Comparison of ENCODE assay signal across 8 cellular contexts in genomic region chr22:41300661-41301060, GRCh38.
A peak's percentile ranks its signal among the peaks of the same experiment; 100 is the strongest.
DNase-seq lines count a peak whose midpoint lies in the region.

No MANE protein-coding gene starts in this region.

- H3K9ac ChIP-seq in iPS-20b (ENCODE audit: low read depth, low read length) (peak overlapping the region; percentile 90; the same call in 1 of the 2 replicates), stomach smooth muscle (ENCODE audit: low read length in 2 of 2) (peak overlapping the region; percentile 82 to 94)

- H3K4me1 ChIP-seq in iPS-20b (ENCODE audit: insufficient read depth, low read length): peaks cover 11% of the 10 kb centered on the region
- peaks cover 13% of the 10 kb centered on the region for H3K4me1 ChIP-seq in stomach smooth muscle (ENCODE audit: control insufficient read depth, insufficient read depth, low read length)

- peak overlapping the region; percentile 21 for H3K27ac Mint-ChIP-seq in T-helper 2 cell treated with Interferon-gamma antibody and Interleukin-4, amounts not matched to agents 5 μg/mL and 100 μg/mL, for 36 hours
- H3K27ac Mint-ChIP-seq in activated naive CD8-positive, alpha-beta T cell: peak overlapping the region; percentile 84

- no peak overlapping the region for H3K27ac ChIP-seq in iPS-20b (ENCODE audit: low read length)
- peak overlapping the region; percentile 55 for H3K27ac ChIP-seq in stomach smooth muscle (ENCODE audit: low read length)

- no peaks in the 10 kb centered on the region for H3K27me3 Mint-ChIP-seq in T-helper 2 cell treated with Interferon-gamma antibody and Interleukin-4, amounts not matched to agents 5 μg/mL and 100 μg/mL, for 36 hours (ENCODE audit: low read depth)
- H3K27me3 Mint-ChIP-seq in activated naive CD8-positive, alpha-beta T cell: no peaks in the 10 kb centered on the region

- DNase-seq in T-helper 2 cell treated with Interferon-gamma antibody and Interleukin-4, amounts not matched to agents 5 μg/mL and 100 μg/mL, for 36 hours (ENCODE audit: low spot score): no peak
- DNase-seq in T-helper 2 cell (no peak), glomerular visceral epithelial cell (ENCODE audit: extremely low spot score) (no peak), DMS114 treated with DMSO at 0.1 percent for 48 hours (lab: John Stamatoyannopoulos, UW; ENCODE audit: unreplicated experiment) (no peak), hepatic stellate cell (ENCODE audit: low spot score) (no peak)

- peaks cover 3% of the 10 kb centered on the region for H3K36me3 Mint-ChIP-seq in T-helper 2 cell treated with Interferon-gamma antibody and Interleukin-4, amounts not matched to agents 5 μg/mL and 100 μg/mL, for 36 hours (ENCODE audit: low read depth)
- peaks cover 2% of the 10 kb centered on the region for H3K36me3 Mint-ChIP-seq in activated naive CD8-positive, alpha-beta T cell

- peaks cover 23% of the 10 kb centered on the region for H3K4me1 Mint-ChIP-seq in T-helper 2 cell treated with Interferon-gamma antibody and Interleukin-4, amounts not matched to agents 5 μg/mL and 100 μg/mL, for 36 hours (ENCODE audit: low read depth)
- H3K4me1 Mint-ChIP-seq in activated naive CD8-positive, alpha-beta T cell (ENCODE audit: low read depth): peaks cover 28% of the 10 kb centered on the region

- no peaks in the 10 kb centered on the region for H3K9me3 Mint-ChIP-seq in T-helper 2 cell treated with Interferon-gamma antibody and Interleukin-4, amounts not matched to agents 5 μg/mL and 100 μg/mL, for 36 hours
- H3K9me3 Mint-ChIP-seq in activated naive CD8-positive, alpha-beta T cell (ENCODE audit: low read depth): no peaks in the 10 kb centered on the region

- H3K36me3 ChIP-seq in iPS-20b (ENCODE audit: insufficient read depth, low read depth, low read length) (peaks cover 5% of the 10 kb centered on the region), stomach smooth muscle (ENCODE audit: control insufficient read depth in 2 of 2, insufficient read depth in 2 of 2, low read length in 2 of 2) (no peaks in the 10 kb centered on the region)

- H3K27me3 ChIP-seq in iPS-20b (ENCODE audit: insufficient read depth, low read length) (no peaks in the 10 kb centered on the region), stomach smooth muscle (ENCODE audit: control insufficient read depth in 1 of 2, insufficient read depth in 2 of 2, low read length in 2 of 2) (no peaks in the 10 kb centered on the region)

- H3K9me3 ChIP-seq in iPS-20b (ENCODE audit: insufficient read depth, low read depth, low read length) (no peaks in the 10 kb centered on the region), stomach smooth muscle (ENCODE audit: control insufficient read depth in 2 of 2, low read length in 2 of 2) (no peaks in the 10 kb centered on the region)

- H3K4me3 ChIP-seq in iPS-20b (ENCODE audit: low read length): peak overlapping the region; percentile 72
- peak overlapping the region; percentile 73 to 80 for H3K4me3 ChIP-seq in stomach smooth muscle (ENCODE audit: low read length in 2 of 2)

- H3K4me3 Mint-ChIP-seq in T-helper 2 cell treated with Interferon-gamma antibody and Interleukin-4, amounts not matched to agents 5 μg/mL and 100 μg/mL, for 36 hours: peak overlapping the region; percentile 71
- H3K4me3 Mint-ChIP-seq in activated naive CD8-positive, alpha-beta T cell: peak overlapping the region; percentile 73
